Comparison of ENCODE assay signal across 1 cellular context in the genomic region with DNA sequence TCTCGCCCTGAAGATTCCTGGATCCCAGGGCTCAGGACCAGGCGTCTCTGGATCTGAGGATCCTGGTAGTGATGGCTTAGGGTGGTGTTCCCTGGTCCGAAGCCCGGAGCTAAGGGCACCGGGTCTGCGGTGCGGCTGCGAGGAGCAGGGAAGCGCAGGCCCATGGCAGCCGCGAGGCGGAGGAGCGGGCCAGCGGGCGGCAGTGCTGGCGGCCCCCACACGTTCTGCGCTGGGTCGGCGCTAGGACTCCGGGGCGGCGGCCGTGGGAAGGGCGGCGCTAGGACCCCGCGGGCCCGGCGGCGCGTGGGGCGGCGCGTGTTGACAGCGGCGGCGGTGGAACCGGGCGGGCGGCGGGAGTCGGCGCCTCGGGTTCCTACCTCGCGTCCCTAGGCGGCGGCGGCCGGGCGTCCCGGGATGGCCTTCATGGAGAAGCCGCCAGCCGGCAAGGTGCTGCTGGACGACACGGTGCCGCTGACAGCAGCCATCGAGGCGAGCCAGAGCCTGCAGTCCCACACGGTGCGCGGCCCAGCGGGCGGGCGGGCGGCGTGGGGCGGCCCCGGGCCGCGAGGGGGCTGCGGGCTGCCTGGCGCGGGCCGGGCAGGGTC.
TF ChIP-seq lines count a peak whose summit lies in the region.

PXK (plus strand) TSS at position 318 of the 605 bp plus-strand sequence; CDS start at position 415, 97 bp downstream.

TF ChIP-seq in H1, 55 proteins besides CTCF, POLR2A, EP300 and RAD21:
- TF ChIP-seq CTBP2 (IDR thresholded peaks at IDR 0.05; ENCODE audit: borderline replicate concordance, insufficient read depth, insufficient read length, low read length) (peak; percentile 75), KDM4A (IDR thresholded peaks at IDR 0.05; ENCODE audit: low read depth, low read length, severe bottlenecking) (peak; percentile 84), EGR1 (IDR thresholded peaks at IDR 0.05; ENCODE audit: borderline replicate concordance, low read depth, low read length) (peak; percentile 96), NRF1 (IDR thresholded peaks at IDR 0.05; ENCODE audit: low read depth, low read length) (no peak), BRCA1 (IDR thresholded peaks at IDR 0.05; ENCODE audit: low read depth, low read length) (no peak), CHD1 (IDR thresholded peaks at IDR 0.05; ENCODE audit: low read depth, low read length) (no peak), SUZ12 (IDR thresholded peaks at IDR 0.05; ENCODE audit: low read length) (peak; percentile 36; the same call in 1 of the 2 replicates), BCL11A (IDR thresholded peaks at IDR 0.05; ENCODE audit: low read depth in 2 of 2, low read length in 2 of 2) (no peak), FOSL1 (IDR thresholded peaks at IDR 0.05; ENCODE audit: insufficient read depth, low read depth, low read length) (peak; percentile 100), YY1 (IDR thresholded peaks at IDR 0.05; ENCODE audit: low read depth, low read length) (peak; percentile 17; the same call in 1 of the 2 replicates), KDM5A (IDR thresholded peaks at IDR 0.05; ENCODE audit: low read length) (no peak), TAF1 (IDR thresholded peaks at IDR 0.05; ENCODE audit: low read depth, low read length) (peak; percentile 32; the same call in 1 of the 2 replicates), GABPA (IDR thresholded peaks at IDR 0.05; ENCODE audit: borderline replicate concordance, insufficient read depth, low read length) (0 out of 2 replicates have a peak, but pooled peaks have one; percentile 61), JUN (IDR thresholded peaks at IDR 0.05; ENCODE audit: low read depth, low read length) (no peak), ASH2L (IDR thresholded peaks at IDR 0.05; ENCODE audit: low read length) (peak; percentile 48), HDAC2 (IDR thresholded peaks at IDR 0.05; ENCODE audit: borderline replicate concordance in 1 of 2, low read depth in 2 of 2, low read length in 2 of 2) (peak in 1 of 2 experiments; percentile 98; a peak in 1 of 4 replicates), TEAD4 (IDR thresholded peaks at IDR 0.05; ENCODE audit: low read depth, low read length) (0 out of 2 replicates have a peak, but pooled peaks have one; percentile 5), RFX5 (IDR thresholded peaks at IDR 0.05; ENCODE audit: borderline replicate concordance, low read depth, low read length) (no peak), JUND (IDR thresholded peaks at IDR 0.05; ENCODE audit: low read length) (no peak), POLR2AphosphoS5 (IDR thresholded peaks at IDR 0.05; ENCODE audit: low read depth, low read length) (no peak), RXRA (IDR thresholded peaks at IDR 0.05; ENCODE audit: insufficient read depth, low read depth, low read length) (no peak), TBP (IDR thresholded peaks at IDR 0.05; ENCODE audit: low read depth, low read length) (peak; percentile 79; the same call in 1 of the 2 replicates), BACH1 (IDR thresholded peaks at IDR 0.05; ENCODE audit: low read length) (peak; percentile 92), RBBP5 (IDR thresholded peaks at IDR 0.05; ENCODE audit: borderline replicate concordance, low read depth, low read length) (peak; percentile 42; the same call in 1 of the 2 replicates), CREB1 (IDR thresholded peaks at IDR 0.05) (peak; percentile 64; the same call in 1 of the 2 replicates), NANOG (IDR thresholded peaks at IDR 0.05; ENCODE audit: insufficient read depth, low read depth, low read length, poor library complexity, severe bottlenecking) (peak; percentile 4), GTF2F1 (IDR thresholded peaks at IDR 0.05; ENCODE audit: borderline replicate concordance, low read depth, low read length) (no peak), SIN3A (conservative IDR thresholded peaks at IDR 0.05 in 1 of 2, IDR thresholded peaks at IDR 0.05 in 1 of 2; ENCODE audit: low read depth in 1 of 2, low read length in 2 of 2) (peak; percentile 37 to 88; a peak in 2 of 4 replicates), EZH2 (IDR thresholded peaks at IDR 0.05; ENCODE audit: low read depth, low read length, severe bottlenecking) (no peak), MAFK (IDR thresholded peaks at IDR 0.05; ENCODE audit: low read depth, low read length) (no peak), RNF2 (IDR thresholded peaks at IDR 0.05; ENCODE audit: borderline replicate concordance, low read depth, low read length, missing control alignments, poor library complexity, severe bottlenecking) (no peak), SP2 (IDR thresholded peaks at IDR 0.05; ENCODE audit: low read length) (no peak), CBX8 (IDR thresholded peaks at IDR 0.05; ENCODE audit: borderline replicate concordance, low read depth, low read length) (no peak), KDM1A (IDR thresholded peaks at IDR 0.05; ENCODE audit: borderline replicate concordance, low read length) (0 out of 2 replicates have a peak, but pooled peaks have one; percentile 20)
- TF ChIP-seq, protein P1, sequence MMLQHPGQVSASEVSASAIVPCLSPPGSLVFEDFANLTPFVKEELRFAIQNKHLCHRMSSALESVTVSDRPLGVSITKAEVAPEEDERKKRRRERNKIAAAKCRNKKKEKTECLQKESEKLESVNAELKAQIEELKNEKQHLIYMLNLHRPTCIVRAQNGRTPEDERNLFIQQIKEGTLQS (IDR thresholded peaks at IDR 0.05; ENCODE audit: insufficient read depth, low read depth, low read length), result no peak
- TF ChIP-seq, protein P2, sequence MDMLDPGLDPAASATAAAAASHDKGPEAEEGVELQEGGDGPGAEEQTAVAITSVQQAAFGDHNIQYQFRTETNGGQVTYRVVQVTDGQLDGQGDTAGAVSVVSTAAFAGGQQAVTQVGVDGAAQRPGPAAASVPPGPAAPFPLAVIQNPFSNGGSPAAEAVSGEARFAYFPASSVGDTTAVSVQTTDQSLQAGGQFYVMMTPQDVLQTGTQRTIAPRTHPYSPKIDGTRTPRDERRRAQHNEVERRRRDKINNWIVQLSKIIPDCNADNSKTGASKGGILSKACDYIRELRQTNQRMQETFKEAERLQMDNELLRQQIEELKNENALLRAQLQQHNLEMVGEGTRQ (IDR thresholded peaks at IDR 0.05; ENCODE audit: low read length), result peak; percentile 19; the same call in 1 of the 2 replicates
- TF ChIP-seq, protein P3, sequence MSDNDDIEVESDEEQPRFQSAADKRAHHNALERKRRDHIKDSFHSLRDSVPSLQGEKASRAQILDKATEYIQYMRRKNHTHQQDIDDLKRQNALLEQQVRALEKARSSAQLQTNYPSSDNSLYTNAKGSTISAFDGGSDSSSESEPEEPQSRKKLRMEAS (IDR thresholded peaks at IDR 0.05), result peak; percentile 91
- TF ChIP-seq, protein P4, sequence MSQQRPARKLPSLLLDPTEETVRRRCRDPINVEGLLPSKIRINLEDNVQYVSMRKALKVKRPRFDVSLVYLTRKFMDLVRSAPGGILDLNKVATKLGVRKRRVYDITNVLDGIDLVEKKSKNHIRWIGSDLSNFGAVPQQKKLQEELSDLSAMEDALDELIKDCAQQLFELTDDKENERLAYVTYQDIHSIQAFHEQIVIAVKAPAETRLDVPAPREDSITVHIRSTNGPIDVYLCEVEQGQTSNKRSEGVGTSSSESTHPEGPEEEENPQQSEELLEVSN (IDR thresholded peaks at IDR 0.05), result 0 out of 2 replicates have a peak, but pooled peaks have one; percentile 20
